8 cellular contexts compared by ENCODE assay signal in the genomic region with DNA sequence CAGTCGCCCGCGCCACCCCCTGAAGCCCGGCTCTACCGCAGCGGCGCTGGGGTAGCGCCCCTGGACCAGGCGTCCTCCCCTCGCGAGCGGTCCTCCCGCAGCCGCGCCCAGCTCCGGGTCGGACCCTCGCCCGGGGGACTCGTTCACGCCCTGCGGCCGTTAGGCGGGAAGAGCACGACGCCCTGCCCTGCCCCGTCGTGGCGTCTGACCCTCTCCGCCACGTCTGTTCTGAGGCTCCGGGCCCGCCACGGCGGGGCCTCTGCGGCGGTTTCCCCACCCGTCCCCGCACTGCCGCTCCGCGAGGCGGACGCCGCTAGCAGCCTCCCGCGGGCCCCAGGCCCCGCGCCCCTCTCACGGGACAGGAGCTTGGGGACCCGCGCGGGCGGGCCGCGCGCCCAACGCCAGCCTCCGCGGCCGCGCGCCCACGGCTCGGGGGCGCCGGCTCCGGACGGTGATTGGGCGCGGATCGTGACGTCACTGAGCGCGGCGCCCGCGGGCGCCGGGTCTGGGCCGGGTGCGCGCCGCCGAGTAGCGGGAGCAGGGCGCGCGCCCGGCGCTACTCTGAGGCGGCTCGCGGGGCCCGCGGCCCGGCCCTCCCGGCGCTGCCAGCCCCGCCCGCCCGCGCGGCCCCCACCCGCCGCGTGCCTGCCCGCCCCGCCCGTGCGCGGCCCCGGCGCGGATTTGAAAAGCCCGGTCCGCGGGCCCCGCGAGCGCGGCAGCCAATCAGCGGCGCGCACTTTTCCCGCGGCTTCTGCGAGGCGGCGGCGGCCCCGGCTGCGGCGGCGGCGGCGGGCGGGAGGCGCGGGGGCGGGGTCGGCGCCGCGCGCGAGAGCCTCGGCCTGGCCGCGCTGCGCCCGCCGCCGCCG. TPM values are rescaled to one million over a fixed set of nuclear protein-coding genes. Genes with fewer than 3 reads are reported as not detected.
DNase-seq lines count a peak whose midpoint lies in the region; TF ChIP-seq lines count a peak whose summit lies in the region.

A gene (plus strand): TSS at position 816 of the 866 bp plus-strand sequence. CDS start 29,262 bp downstream, outside the sequence.

- H3K4me3 ChIP-seq in fibroblast of the aortic adventitia (ENCODE audit: low read depth, low read length), result peak within 1 kb of the TSS; percentile 77

- H3K27me3 Mint-ChIP-seq in nephron progenitor cell (ENCODE audit: low read depth, poor library complexity), result peaks cover 11% of the 10 kb centered on the region
- H3K27me3 Mint-ChIP-seq in stimulated activated naive CD8-positive, alpha-beta T cell treated with anti-CD3 and anti-CD28 coated beads, Interleukin-15, Interleukin-2, amounts not matched to agents 100 ng/mL and 50 ng/mL, for 24 hours, result no peaks in the 10 kb centered on the region

- DNase-seq in EL (peak; percentile 90), GOT3 (lab: John Stamatoyannopoulos, UW) (peak; percentile 77), LHCN-M2 (ENCODE audit: low read depth) (peak; percentile 85), SHP77 (lab: John Stamatoyannopoulos, UW) (peak; percentile 14 to 75), fibroblast of the aortic adventitia (ENCODE audit: low read depth) (peak; percentile 81), nephron progenitor cell (peak; percentile 92)
- peak; percentile 85 for DNase-seq in activated T-helper 9 cell treated with anti-CD3 and anti-CD28 coated beads, Interleukin-2, amount 50 U/mL, for 16 hours (ENCODE audit: low read depth)

- peak within 1 kb of the TSS; percentile 92 for H3K27ac Mint-ChIP-seq in nephron progenitor cell
- peak within 1 kb of the TSS; percentile 95 for H3K27ac Mint-ChIP-seq in stimulated activated naive CD8-positive, alpha-beta T cell treated with anti-CD3 and anti-CD28 coated beads, Interleukin-15, Interleukin-2, amounts not matched to agents 100 ng/mL and 50 ng/mL, for 24 hours

- peaks cover 52% of the 10 kb centered on the region for H3K4me1 Mint-ChIP-seq in nephron progenitor cell
- H3K4me1 Mint-ChIP-seq in stimulated activated naive CD8-positive, alpha-beta T cell treated with anti-CD3 and anti-CD28 coated beads, Interleukin-15, Interleukin-2, amounts not matched to agents 100 ng/mL and 50 ng/mL, for 24 hours (ENCODE audit: low read depth), result peaks cover 37% of the 10 kb centered on the region

- peaks cover 5% of the 10 kb centered on the region for H3K36me3 Mint-ChIP-seq in nephron progenitor cell (ENCODE audit: low read depth)
- H3K36me3 Mint-ChIP-seq in stimulated activated naive CD8-positive, alpha-beta T cell treated with anti-CD3 and anti-CD28 coated beads, Interleukin-15, Interleukin-2, amounts not matched to agents 100 ng/mL and 50 ng/mL, for 24 hours (ENCODE audit: low read depth), result peaks cover 20% of the 10 kb centered on the region

- TF ChIP-seq CTCF in fibroblast of the aortic adventitia (IDR thresholded peaks at IDR 0.05; ENCODE audit: insufficient read depth, low read length) (no peak), nephron progenitor cell (IDR thresholded peaks at IDR 0.05) (no peak)

- peak within 1 kb of the TSS; percentile 92 for H3K4me3 Mint-ChIP-seq in nephron progenitor cell
- peak within 1 kb of the TSS; percentile 96 for H3K4me3 Mint-ChIP-seq in stimulated activated naive CD8-positive, alpha-beta T cell treated with anti-CD3 and anti-CD28 coated beads, Interleukin-15, Interleukin-2, amounts not matched to agents 100 ng/mL and 50 ng/mL, for 24 hours

- no peaks in the 10 kb centered on the region for H3K9me3 Mint-ChIP-seq in nephron progenitor cell
- no peaks in the 10 kb centered on the region for H3K9me3 Mint-ChIP-seq in stimulated activated naive CD8-positive, alpha-beta T cell treated with anti-CD3 and anti-CD28 coated beads, Interleukin-15, Interleukin-2, amounts not matched to agents 100 ng/mL and 50 ng/mL, for 24 hours

RNA-seq across cellular contexts. Expression of the gene that starts here (rescaled TPM):
- total RNA-seq in LHCN-M2 (2014; rRNA removed), result 69.9 and 77.4 TPM in 2 replicates
- 41.6 TPM for polyA plus RNA-seq in LHCN-M2 (2012)
- total RNA-seq in fibroblast of the aortic adventitia (ENCODE audit: low replicate concordance), result 50.3 and 84.7 TPM in 2 replicates

Comparison
In these comparisons a context has a peak if more than half of its experiments do, and no peak if none do; other contexts are left out.
1. Peak in every context shown above with its lines: DNase-seq and H3K4me3 ChIP-seq.